9 cellular contexts compared by ENCODE assay signal in genomic region chr10:11225935-11226334, GRCh38.
DNase-seq lines count a peak whose midpoint lies in the region; ATAC-seq, FAIRE-seq and TF ChIP-seq lines count a peak whose summit lies in the region.
"Had no signal": no experiment of that assay in that cellular context is flagged by ENCODE, and none has a peak within 500 bp of the region (broad histone marks: within the 10 kb centered on the region; RNA-seq: fewer than 3 reads in every experiment).

No MANE protein-coding gene starts in this region.

- H3K9me3 Mint-ChIP-seq in GM23338: no peaks in the 10 kb centered on the region
- no peaks in the 10 kb centered on the region for H3K9me3 Mint-ChIP-seq in activated naive CD8-positive, alpha-beta T cell (ENCODE audit: low read depth)

- TF ChIP-seq CTCF in GM23338 (conservative IDR thresholded peaks at IDR 0.05; ENCODE audit: low read depth in 2 of 2) (no peak), NB4 (IDR thresholded peaks at IDR 0.05; ENCODE audit: low read depth, low read length) (no peak)

- DNase-seq in GM12892 (ENCODE audit: insufficient read length) (peak; percentile 32), GM23338 (ENCODE audit: low spot score) (no peak), NB4 (ENCODE audit: low read depth) (peak; percentile 86), D341Med (ENCODE audit: low spot score) (no peak), AG08395 (ENCODE audit: low spot score) (no peak), NCI-H2196 (lab: John Stamatoyannopoulos, UW; ENCODE audit: unreplicated experiment) (no peak)
- DNase-seq in stimulated activated CD4-positive, alpha-beta T cell treated with anti-CD3 and anti-CD28 coated beads, Interleukin-15, amount 100 ng/mL, for 48 hours (ENCODE audit: low read depth in 2 of 2): peak; percentile 67 to 69

- no peaks in the 10 kb centered on the region for H3F3A ChIP-seq in GM23338 (replicated peaks; ENCODE audit: low read depth)

- H3K27me3 ChIP-seq in GM23338 (ENCODE audit: insufficient read depth): no peaks in the 10 kb centered on the region
- H3K27me3 ChIP-seq: body of pancreas had no signal

- H3K79me2 ChIP-seq in GM23338 (replicated peaks; ENCODE audit: insufficient read depth): no peaks in the 10 kb centered on the region

- ATAC-seq in GM23338: peak; percentile 35; the same call in 1 of the 3 replicates
- ATAC-seq: body of pancreas had no signal

- FAIRE-seq in GM12892 (lab: Jason Lieb, UNC): no peak

- peaks cover 2% of the 10 kb centered on the region for H3K27me3 Mint-ChIP-seq in GM23338 (ENCODE audit: insufficient read depth, low read depth, poor library complexity)
- no peaks in the 10 kb centered on the region for H3K27me3 Mint-ChIP-seq in activated naive CD8-positive, alpha-beta T cell

- peaks cover 12% of the 10 kb centered on the region for H3K4me1 ChIP-seq in GM23338 (ENCODE audit: insufficient read depth)
- H3K4me1 ChIP-seq: body of pancreas had no signal

- H3K4me3 Mint-ChIP-seq in GM23338: no peak overlapping the region
- peak overlapping the region; percentile 65 for H3K4me3 Mint-ChIP-seq in activated naive CD8-positive, alpha-beta T cell

- H3K9me2 ChIP-seq in GM23338 (ENCODE audit: insufficient read depth): no peaks in the 10 kb centered on the region

- no peak overlapping the region for H3K27ac ChIP-seq in GM23338 (ENCODE audit: low read depth)
- H3K27ac ChIP-seq: body of pancreas had no signal

- H3K4me2 ChIP-seq in GM23338: no peak overlapping the region

- H2AFZ ChIP-seq in GM23338: no peak overlapping the region

- H3K36me3 Mint-ChIP-seq in GM23338 (ENCODE audit: low read depth): no peaks in the 10 kb centered on the region
- peaks cover 15% of the 10 kb centered on the region for H3K36me3 Mint-ChIP-seq in activated naive CD8-positive, alpha-beta T cell

- no peaks in the 10 kb centered on the region for H3K36me3 ChIP-seq in GM23338 (ENCODE audit: insufficient read depth)

- no peaks in the 10 kb centered on the region for H4K20me1 ChIP-seq in GM23338 (replicated peaks; ENCODE audit: insufficient read depth)

- H3K27ac Mint-ChIP-seq in GM23338: no peak overlapping the region
- peak overlapping the region; percentile 98 for H3K27ac Mint-ChIP-seq in activated naive CD8-positive, alpha-beta T cell

- no peak overlapping the region for H3K4me3 ChIP-seq in GM23338
- no peak overlapping the region for H3K4me3 ChIP-seq in NB4 (ENCODE audit: low read depth, low read length)
- H3K4me3 ChIP-seq: body of pancreas had no signal

- H3K4me1 Mint-ChIP-seq in GM23338: peaks cover 22% of the 10 kb centered on the region
- peaks cover 90% of the 10 kb centered on the region for H3K4me1 Mint-ChIP-seq in activated naive CD8-positive, alpha-beta T cell (ENCODE audit: low read depth)

- no peak for TF ChIP-seq POLR2A in GM12892 (IDR thresholded peaks at IDR 0.05; ENCODE audit: low read depth, low read length)
- TF ChIP-seq POLR2A in NB4 (IDR thresholded peaks at IDR 0.05; ENCODE audit: extremely low read depth, insufficient read length): no peak

TF ChIP-seq in GM23338, 12 proteins besides CTCF, POLR2A, EP300 and RAD21 (continues in another document):
- no peak for TF ChIP-seq REST (IDR thresholded peaks at IDR 0.05; ENCODE audit: unreplicated experiment)
- no peak for TF ChIP-seq EZH2phosphoT487 (IDR thresholded peaks at IDR 0.05; ENCODE audit: unreplicated experiment)
- no peak for TF ChIP-seq ETS1 (IDR thresholded peaks at IDR 0.05)
- no peak for TF ChIP-seq ZNF114 (CRISPR knock-in tag; IDR thresholded peaks at IDR 0.05)
- TF ChIP-seq ZNF331 (CRISPR knock-in tag; IDR thresholded peaks at IDR 0.05; ENCODE audit: low read depth): no peak
- TF ChIP-seq CREB1 (CRISPR knock-in tag; IDR thresholded peaks at IDR 0.05; ENCODE audit: low read depth): no peak
- TF ChIP-seq STAT1 (IDR thresholded peaks at IDR 0.05; ENCODE audit: unreplicated experiment): no peak
- TF ChIP-seq NANOG (IDR thresholded peaks at IDR 0.05; ENCODE audit: borderline replicate concordance): no peak
- TF ChIP-seq POLR2AphosphoS5 (IDR thresholded peaks at IDR 0.05; ENCODE audit: low read depth): no peak
- no peak for TF ChIP-seq JUNB (IDR thresholded peaks at IDR 0.05; ENCODE audit: unreplicated experiment)

Comparison
In these comparisons a context has a peak if more than half of its experiments do, and no peak if none do; other contexts are left out.
1. DNase-seq: peak in GM12892 (single experiment), NB4 (single experiment) and stimulated activated CD4-positive, alpha-beta T cell treated with anti-CD3 and anti-CD28 coated beads, Interleukin-15, amount 100 ng/mL, for 48 hours (2 of 2); none in GM23338 (single experiment), D341Med (single experiment), AG08395 (single experiment) and NCI-H2196 (single experiment).